ENCODE assay signal across 1 cellular context in genomic region chr18:79694895-79695213, GRCh38.
TF ChIP-seq lines count a peak whose summit lies in the region.

No MANE protein-coding gene starts in this region.

TF ChIP-seq in IMR-90, 13 proteins besides CTCF, POLR2A, EP300 and RAD21:
- TF ChIP-seq NFE2L2 (IDR thresholded peaks at IDR 0.05; ENCODE audit: low read depth, low read length), result no peak
- no peak for TF ChIP-seq BHLHE40 (IDR thresholded peaks at IDR 0.05; ENCODE audit: low read depth, low read length)
- TF ChIP-seq FOS (IDR thresholded peaks at IDR 0.05; ENCODE audit: low read depth, low read length), result no peak
- TF ChIP-seq MAFK (IDR thresholded peaks at IDR 0.05; ENCODE audit: low read depth, low read length), result no peak
- TF ChIP-seq RFX5 (IDR thresholded peaks at IDR 0.05; ENCODE audit: low read depth, low read length), result no peak
- TF ChIP-seq ELK1 (IDR thresholded peaks at IDR 0.05; ENCODE audit: borderline replicate concordance, low read depth, low read length), result no peak
- no peak for TF ChIP-seq USF2 (IDR thresholded peaks at IDR 0.05; ENCODE audit: low read depth, low read length)
- TF ChIP-seq RCOR1 (IDR thresholded peaks at IDR 0.05; ENCODE audit: insufficient replicate concordance, low read length), result no peak
- no peak for TF ChIP-seq SMC3 (IDR thresholded peaks at IDR 0.05; ENCODE audit: low read depth, low read length)
- TF ChIP-seq CEBPB (IDR thresholded peaks at IDR 0.05; ENCODE audit: low read depth, low read length), result no peak
- no peak for TF ChIP-seq MAZ (IDR thresholded peaks at IDR 0.05; ENCODE audit: borderline replicate concordance, low read depth, low read length)
- TF ChIP-seq CHD1 (IDR thresholded peaks at IDR 0.05; ENCODE audit: low read depth, low read length), result no peak
- no peak for TF ChIP-seq MXI1 (IDR thresholded peaks at IDR 0.05; ENCODE audit: borderline replicate concordance, low read depth, low read length)
